In genomic region chr6:150992279-150992678, GRCh38 we compare ENCODE assay signal across 31 cellular contexts.
"Had no signal": no experiment of that assay in that cellular context is flagged by ENCODE, and none has a peak within 500 bp of the region (broad histone marks: within the 10 kb centered on the region; RNA-seq: fewer than 3 reads in every experiment).

No MANE protein-coding gene starts in this region.

- H3K4me3 Mint-ChIP-seq: activated B cell treated with CpG ODN at 0.5 μM for 24 hours; activated CD8-positive, alpha-beta T cell treated with anti-CD3 and anti-CD28 coated beads, Interleukin-2, amount 10 ng/mL, durations not matched to agents 7 days and 5 days; activated naive CD4-positive, alpha-beta T cell treated with anti-CD3 and anti-CD28 coated beads for 36 hours; activated naive CD8-positive, alpha-beta T cell; activated naive CD8-positive, alpha-beta T cell treated with anti-CD3 and anti-CD28 coated beads, Interleukin-2, amount 50 U/mL, for 24 hours; activated T-cell treated with anti-CD3 and anti-CD28 coated beads, Interleukin-2, amount 50 U/mL, for 24 hours; brain; T-cell; T-helper 17 cell had no signal

- H3K9me3 Mint-ChIP-seq: activated naive CD8-positive, alpha-beta T cell treated with anti-CD3 and anti-CD28 coated beads, Interleukin-2, amount 50 U/mL, for 24 hours; activated T-cell treated with anti-CD3 and anti-CD28 coated beads, Interleukin-2, amount 50 U/mL, for 24 hours had no signal

- H3K4me3 ChIP-seq: K562, MG63 had no signal

- ATAC-seq: activated CD8-positive, alpha-beta T cell treated with anti-CD3 and anti-CD28 coated beads, Interleukin-2, amount 10 ng/mL, durations not matched to agents 7 days and 5 days; activated naive CD8-positive, alpha-beta T cell treated with anti-CD3 and anti-CD28 coated beads, Interleukin-2, amount 50 U/mL, for 24 hours; K562; Right ventricle myocardium inferior; SK-N-SH treated with all-trans-retinoic acid at 6 μM for 48 hours; T-cell; T-helper 17 cell had no signal

- H3K27ac Mint-ChIP-seq: activated B cell treated with CpG ODN at 0.5 μM for 24 hours; activated CD8-positive, alpha-beta T cell treated with anti-CD3 and anti-CD28 coated beads, Interleukin-2, amount 10 ng/mL, durations not matched to agents 7 days and 5 days; activated naive CD8-positive, alpha-beta T cell; activated naive CD8-positive, alpha-beta T cell treated with anti-CD3 and anti-CD28 coated beads, Interleukin-2, amount 50 U/mL, for 24 hours; activated T-cell treated with anti-CD3 and anti-CD28 coated beads, Interleukin-2, amount 50 U/mL, for 24 hours; T-cell; T-helper 17 cell had no signal

- H3K27me3 Mint-ChIP-seq: activated B cell treated with CpG ODN at 0.5 μM for 24 hours; activated naive CD8-positive, alpha-beta T cell; activated naive CD8-positive, alpha-beta T cell treated with anti-CD3 and anti-CD28 coated beads, Interleukin-2, amount 50 U/mL, for 24 hours; activated T-cell treated with anti-CD3 and anti-CD28 coated beads, Interleukin-2, amount 50 U/mL, for 24 hours; brain; T-cell; T-helper 17 cell had no signal

- DNase-seq: activated B cell treated with CpG ODN at 0.5 μM for 24 hours; activated CD4-positive, alpha-beta T cell treated with anti-CD3 and anti-CD28 coated beads for 1 hour; activated CD4-positive, alpha-beta T cell treated with anti-CD3 and anti-CD28 coated beads for 48 hours; activated CD4-positive, alpha-beta T cell treated with anti-CD3 and anti-CD28 coated beads, Interleukin-2, amount 50 U/mL, for 48 hours; activated CD8-positive, alpha-beta T cell treated with anti-CD3 and anti-CD28 coated beads, Interleukin-2, amount 10 ng/mL, durations not matched to agents 7 days and 5 days; activated gamma-delta T cell treated with Interleukin-2 at 50 U/mL for 16 hours; activated naive CD4-positive, alpha-beta T cell treated with anti-CD3 and anti-CD28 coated beads for 36 hours; activated naive CD8-positive, alpha-beta T cell treated with anti-CD3 and anti-CD28 coated beads, Interleukin-2, amount 50 U/mL, for 24 hours; activated T-cell treated with anti-CD3 and anti-CD28 coated beads, Interleukin-2, amount 50 U/mL, for 24 hours; anterior cingulate cortex; caudate nucleus; Karpas-422; MG63; NCI-H1048; NCI-H1105 treated with DMSO at 0.1 percent for 48 hours; NCI-H1436 treated with DMSO at 0.1 percent for 48 hours; NCI-H1694 treated with DMSO at 0.1 percent for 48 hours; NCI-H2029; NCI-H345; NCI-H524 treated with DMSO at 0.1 percent for 48 hours; SIG-M5; T-cell; T-helper 17 cell; T-helper 9 cell had no signal

- H3K27me3 ChIP-seq: MG63 had no signal

- H3K27ac ChIP-seq: RWPE1, VCaP had no signal

- H3K9me3 ChIP-seq: MG63 had no signal

- H3K4me1 Mint-ChIP-seq: activated B cell treated with CpG ODN at 0.5 μM for 24 hours, brain had no signal
